9 cellular contexts compared by ENCODE assay signal in genomic region chr6:24991748-24992467, GRCh38.
DNase-seq lines count a peak whose midpoint lies in the region; FAIRE-seq and TF ChIP-seq lines count a peak whose summit lies in the region.
"Had no signal": no experiment of that assay in that cellular context is flagged by ENCODE, and none has a peak within 500 bp of the region (broad histone marks: within the 10 kb centered on the region; RNA-seq: fewer than 3 reads in every experiment).

No MANE protein-coding gene starts in this region.

- DNase-seq in DMS 273 (lab: John Stamatoyannopoulos, UW; ENCODE audit: unreplicated experiment) (peak; percentile 82), DMS 273 treated with DMSO at 0.1 percent for 48 hours (lab: John Stamatoyannopoulos, UW) (no peak), HFF-Myc (ENCODE audit: extremely low read depth, low read depth) (no peak), MV-4-11 (lab: John Stamatoyannopoulos, UW) (peak; percentile 64), amniotic epithelial cell (ENCODE audit: low read depth) (peak; percentile 64)
- DNase-seq in stimulated activated CD4-positive, alpha-beta T cell treated with anti-CD3 and anti-CD28 coated beads, Interleukin-4, amount 100 ng/mL, for 48 hours (ENCODE audit: low read depth in 2 of 2), result peak; percentile 43 to 50

- peak overlapping the region; percentile 64 for H3K27ac Mint-ChIP-seq in T-helper 1 cell treated with Interleukin-12 subunit alpha and Interleukin-12 subunit beta and Interleukin-4 antibody, amounts not matched to agents 30 μg/mL and 1 μg/mL, for 36 hours

- FAIRE-seq in islet of Langerhans (lab: Jason Lieb, UNC), result peak; percentile 41
- FAIRE-seq: A204.1 had no signal

- H3K9me3 Mint-ChIP-seq in T-helper 1 cell treated with Interleukin-12 subunit alpha and Interleukin-12 subunit beta and Interleukin-4 antibody, amounts not matched to agents 30 μg/mL and 1 μg/mL, for 36 hours, result peaks cover 10% of the 10 kb centered on the region

- no peaks in the 10 kb centered on the region for H3K27me3 Mint-ChIP-seq in T-helper 1 cell treated with Interleukin-12 subunit alpha and Interleukin-12 subunit beta and Interleukin-4 antibody, amounts not matched to agents 30 μg/mL and 1 μg/mL, for 36 hours (ENCODE audit: low read depth)

- peak; percentile 80 for TF ChIP-seq CTCF in HFF-Myc (IDR thresholded peaks at IDR 0.05; ENCODE audit: low read depth, low read length, missing control alignments)

- peaks cover 23% of the 10 kb centered on the region for H3K36me3 Mint-ChIP-seq in T-helper 1 cell treated with Interleukin-12 subunit alpha and Interleukin-12 subunit beta and Interleukin-4 antibody, amounts not matched to agents 30 μg/mL and 1 μg/mL, for 36 hours (ENCODE audit: low read depth)

- no peak overlapping the region for H3K4me3 ChIP-seq in HFF-Myc (replicated peaks; ENCODE audit: low read depth, low read length)

- peak overlapping the region; percentile 4 for H3K4me3 Mint-ChIP-seq in T-helper 1 cell treated with Interleukin-12 subunit alpha and Interleukin-12 subunit beta and Interleukin-4 antibody, amounts not matched to agents 30 μg/mL and 1 μg/mL, for 36 hours

- peaks cover 40% of the 10 kb centered on the region for H3K4me1 Mint-ChIP-seq in T-helper 1 cell treated with Interleukin-12 subunit alpha and Interleukin-12 subunit beta and Interleukin-4 antibody, amounts not matched to agents 30 μg/mL and 1 μg/mL, for 36 hours (ENCODE audit: low read depth)

Comparison
In these comparisons a context has a peak if more than half of its experiments do, and no peak if none do; other contexts are left out.
1. DNase-seq: peak in DMS 273 (single experiment), MV-4-11 (single experiment), amniotic epithelial cell (single experiment) and stimulated activated CD4-positive, alpha-beta T cell treated with anti-CD3 and anti-CD28 coated beads, Interleukin-4, amount 100 ng/mL, for 48 hours (2 of 2); none in DMS 273 treated with DMSO at 0.1 percent for 48 hours (single experiment) and HFF-Myc (single experiment).